Comparison of ENCODE assay signal across 8 cellular contexts in genomic region chr1:24003331-24003972, GRCh38. TPM values are rescaled to one million over a fixed set of nuclear protein-coding genes. Genes with fewer than 3 reads are reported as not detected.
A peak's percentile ranks its signal among the peaks of the same experiment; 100 is the strongest.
DNase-seq lines count a peak whose midpoint lies in the region; ATAC-seq lines count a peak whose summit lies in the region.

No MANE protein-coding gene starts in this region.

- peak overlapping the region; percentile 89 for H3K27ac ChIP-seq in HUES64 (ENCODE audit: low read depth, low read length)

- H3K4me3 ChIP-seq in HUES64 (ENCODE audit: low read length), result no peak overlapping the region; the same call in 1 of the 2 replicates

- H3K9ac ChIP-seq in HUES64 (ENCODE audit: low read depth, low read length), result peak overlapping the region; percentile 19

- H3K27me3 ChIP-seq in HUES64 (ENCODE audit: insufficient read depth, low read length), result no peaks in the 10 kb centered on the region

- DNase-seq in DMS153 (lab: John Stamatoyannopoulos, UW) (peak; percentile 74), SW480 (ENCODE audit: low spot score) (peak; percentile 75), left kidney (ENCODE audit: low read depth, low spot score) (peak; percentile 71), KG1 (lab: John Stamatoyannopoulos, UW) (no peak), islet precursor cell (no peak), T-helper 9 cell (no peak)

- WGBS in HUES64, result 14% methylated on average over 4 of the region's 4 CpGs

- ATAC-seq in GM21528 (IDR thresholded peaks at IDR 0.05; ENCODE audit: low FRiP score, unreplicated experiment), result no peak

- no peaks in the 10 kb centered on the region for H3K9me3 ChIP-seq in HUES64 (ENCODE audit: insufficient read depth, low read depth, low read length)

- H3K4me1 ChIP-seq in HUES64 (ENCODE audit: insufficient read depth, low read length), result peaks cover 18% of the 10 kb centered on the region

- no peaks in the 10 kb centered on the region for H3K36me3 ChIP-seq in HUES64 (ENCODE audit: insufficient read depth, low read length)

RNA-seq across cellular contexts. Expression of gene SRSF10, which starts 23.3 kb away (rescaled TPM):
- 148 TPM for polyA plus RNA-seq in HUES64 (2013, experiment 1 of 2)
- polyA plus RNA-seq in HUES64 (2013, experiment 2 of 2), result 144 TPM

RNA-seq across cellular contexts. Expression of gene PNRC2, which starts 43.8 kb away (rescaled TPM):
- 99.7 TPM for polyA plus RNA-seq in HUES64 (2013, experiment 1 of 2)
- 149 TPM for polyA plus RNA-seq in HUES64 (2013, experiment 2 of 2)

Comparison
In these comparisons a context has a peak if more than half of its experiments do, and no peak if none do; other contexts are left out.
1. DNase-seq: peak in DMS153 (single experiment), SW480 (single experiment) and left kidney (single experiment); none in KG1 (single experiment), islet precursor cell (single experiment) and T-helper 9 cell (single experiment).